Comparison of ENCODE assay signal across 8 cellular contexts in the genomic region with DNA sequence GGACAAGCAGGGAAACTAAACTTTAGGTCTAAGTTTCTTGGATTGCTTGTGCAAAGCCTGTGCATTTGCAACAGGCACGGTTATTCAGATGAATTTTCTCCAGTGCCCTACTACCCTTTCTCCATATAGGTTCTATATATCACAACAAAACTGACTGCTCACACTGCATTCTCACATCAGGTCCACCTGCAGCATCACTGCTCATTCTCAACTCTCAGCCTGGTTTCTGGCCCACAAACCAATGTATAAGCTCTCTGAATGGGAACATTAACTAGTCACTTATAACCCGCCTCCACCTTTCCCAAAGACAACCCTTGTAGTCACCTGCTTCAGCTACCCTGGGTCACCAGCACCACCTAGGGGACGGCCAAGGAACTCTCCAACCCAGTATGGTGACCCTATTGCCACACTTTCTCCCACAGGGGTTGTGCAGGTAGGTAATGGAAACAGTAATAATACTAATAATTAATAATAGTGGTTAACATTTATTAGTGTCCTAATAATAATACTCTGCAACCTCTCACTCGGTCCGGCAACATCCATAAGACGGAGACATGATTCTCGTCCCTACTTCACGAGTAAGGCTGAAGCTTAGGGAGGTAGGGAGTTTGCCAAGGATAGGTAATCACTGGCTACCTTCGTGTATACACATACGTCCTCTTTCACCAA.
DNase-seq lines count a peak whose midpoint lies in the region; ATAC-seq and TF ChIP-seq lines count a peak whose summit lies in the region.

No MANE protein-coding gene starts in this region.

- H3K9me3 ChIP-seq in heart left ventricle (no peaks in the 10 kb centered on the region), right atrium auricular region (no peaks in the 10 kb centered on the region), PC-3 (ENCODE audit: low read length) (no peaks in the 10 kb centered on the region)

- peaks cover 16 to 17% of the 10 kb centered on the region in 2 donors for H3K4me1 Mint-ChIP-seq in immature natural killer cell

- H3K79me2 ChIP-seq in PC-3 (ENCODE audit: low read length) = no peaks in the 10 kb centered on the region

- TF ChIP-seq POLR2A in heart left ventricle (IDR thresholded peaks at IDR 0.05) = no peak

- H3K27me3 Mint-ChIP-seq in immature natural killer cell (ENCODE audit: low read depth in 3 of 3) = peaks cover 0 to 7% (median 6%) of the 10 kb centered on the region in 3 donors

- POLR2A ChIA-PET in PC-3 (lab: Charles Lee; ENCODE audit: unreplicated experiment) = interaction anchor here (0.6 kb wide), 1 partner anchor 683 kb away, joined by 3 read pairs; no protein-coding TSS in a partner anchor

- H3K27ac ChIP-seq in heart left ventricle (no peak overlapping the region), right atrium auricular region (no peak overlapping the region), PC-3 (ENCODE audit: low read length) (no peak overlapping the region)

- peak overlapping the region in 4 of 6 donors; percentile 9 to 58 (median 17) for H3K27ac Mint-ChIP-seq in immature natural killer cell

- no peaks in the 10 kb centered on the region for H3F3A ChIP-seq in PC-3 (ENCODE audit: low read length, unreplicated experiment)

- H3K27me3 ChIP-seq in heart left ventricle = no peaks in the 10 kb centered on the region
- no peaks in the 10 kb centered on the region for H3K27me3 ChIP-seq in right atrium auricular region
- no peaks in the 10 kb centered on the region for H3K27me3 ChIP-seq in PC-3 (ENCODE audit: low read length)

- H3K4me2 ChIP-seq in PC-3 (ENCODE audit: low read length) = no peak overlapping the region

- ATAC-seq in heart left ventricle = peak in 1 of 4 donors; percentile 44
- peak; percentile 69 for ATAC-seq in HG03135 (IDR thresholded peaks at IDR 0.05; ENCODE audit: unreplicated experiment)
- ATAC-seq in PC-3 = peak; percentile 60
- ATAC-seq in HG03457 (IDR thresholded peaks at IDR 0.05; ENCODE audit: unreplicated experiment) = no peak

- no peak overlapping the region for H3K4me3 Mint-ChIP-seq in immature natural killer cell

- H3K36me3 ChIP-seq in heart left ventricle (peaks cover 0 to 99% (median 87%) of the 10 kb centered on the region in 9 donors), right atrium auricular region (peaks cover 69% of the 10 kb centered on the region), PC-3 (ENCODE audit: low read depth, low read length) (peaks cover 70% of the 10 kb centered on the region)

- intact Hi-C loops in heart left ventricle (cut with DNase I) (loop anchor here in 1 of 10 donors (10.0 kb wide), 1 partner anchor 116 kb away; no protein-coding TSS in a partner anchor), PC-3 (cut with micrococcal nuclease) (loop anchor here (1.0 kb wide), 1 partner anchor 154 kb away; no protein-coding TSS in a partner anchor)

- H3K9ac ChIP-seq in PC-3 (ENCODE audit: low read length) = no peak overlapping the region

- CTCF ChIA-PET in PC-3 (lab: Charles Lee) = interaction anchor here (0.6 to 0.9 kb wide), 2 partner anchors 19 to 377 kb away, joined by 3 to 5 read pairs; no protein-coding TSS in a partner anchor

- 90 to 91% (median 91%) methylated on average over 10 of the region's 10 CpGs for WGBS in heart left ventricle, 4 donors

- no TSS peak for BruUV-seq in PC-3 (replicated peaks; lab: Mats Ljungman, UMichigan)

- DNase-seq in heart left ventricle (peak in 1 of 5 donors; percentile 40), right atrium auricular region (ENCODE audit: low spot score) (no peak), PC-3 (peak; percentile 57), immature natural killer cell (peak in 2 of 3 donors; percentile 23 to 26)
- peak in 3 of 4 experiments; percentile 8 to 27 (median 15) for DNase-seq in activated naive CD4-positive, alpha-beta T cell (lab: John Stamatoyannopoulos, UW)
- peak in 2 of 3 experiments; percentile 28 to 62 for DNase-seq in stimulated activated CD4-positive, alpha-beta T cell treated with anti-CD3 and anti-CD28 coated beads, TNF-alpha, amount 100 ng/mL, for 24 hours (ENCODE audit: low read depth in 3 of 3)

- H3K4me3 ChIP-seq in heart left ventricle (no peak overlapping the region), right atrium auricular region (no peak overlapping the region), PC-3 (ENCODE audit: low read length) (no peak overlapping the region)

- H3K9me2 ChIP-seq in PC-3 (replicated peaks; ENCODE audit: low read length) = no peaks in the 10 kb centered on the region

- no peaks in the 10 kb centered on the region for H4K20me1 ChIP-seq in PC-3 (ENCODE audit: low read length)

- no peaks in the 10 kb centered on the region for H3K9me3 Mint-ChIP-seq in immature natural killer cell

- peak; percentile 38 to 63 (median 52) for TF ChIP-seq CTCF in heart left ventricle (IDR thresholded peaks at IDR 0.05)
- TF ChIP-seq CTCF in right atrium auricular region (IDR thresholded peaks at IDR 0.05) = peak in 1 of 2 donors; percentile 63
- peak; percentile 73 for TF ChIP-seq CTCF in PC-3 (conservative IDR thresholded peaks at IDR 0.05; ENCODE audit: low read depth, low read length)

- H3K4me1 ChIP-seq in heart left ventricle (peaks cover 0 to 9% (median 0%) of the 10 kb centered on the region in 12 donors), right atrium auricular region (no peaks in the 10 kb centered on the region), PC-3 (ENCODE audit: insufficient read depth, low read length) (peaks cover 12% of the 10 kb centered on the region)

- H3K36me3 Mint-ChIP-seq in immature natural killer cell = peaks cover 28 to 47% (median 39%) of the 10 kb centered on the region in 3 donors

- no peak overlapping the region for H2AFZ ChIP-seq in PC-3 (ENCODE audit: low read length)
